In genomic region chr13:98190889-98191444, GRCh38 we compare ENCODE assay signal across 1 cellular context.
A peak's percentile ranks its signal among the peaks of the same experiment; 100 is the strongest.
TF ChIP-seq lines count a peak whose summit lies in the region.

No MANE protein-coding gene starts in this region.

TF ChIP-seq in HepG2, 621 proteins besides CTCF, POLR2A, EP300 and RAD21 (continues in another document):
- 0 out of 2 replicates have a peak, but pooled peaks have one; percentile 37 for TF ChIP-seq ZNF543 (CRISPR knock-in tag; IDR thresholded peaks at IDR 0.05)
- TF ChIP-seq, protein P1, sequence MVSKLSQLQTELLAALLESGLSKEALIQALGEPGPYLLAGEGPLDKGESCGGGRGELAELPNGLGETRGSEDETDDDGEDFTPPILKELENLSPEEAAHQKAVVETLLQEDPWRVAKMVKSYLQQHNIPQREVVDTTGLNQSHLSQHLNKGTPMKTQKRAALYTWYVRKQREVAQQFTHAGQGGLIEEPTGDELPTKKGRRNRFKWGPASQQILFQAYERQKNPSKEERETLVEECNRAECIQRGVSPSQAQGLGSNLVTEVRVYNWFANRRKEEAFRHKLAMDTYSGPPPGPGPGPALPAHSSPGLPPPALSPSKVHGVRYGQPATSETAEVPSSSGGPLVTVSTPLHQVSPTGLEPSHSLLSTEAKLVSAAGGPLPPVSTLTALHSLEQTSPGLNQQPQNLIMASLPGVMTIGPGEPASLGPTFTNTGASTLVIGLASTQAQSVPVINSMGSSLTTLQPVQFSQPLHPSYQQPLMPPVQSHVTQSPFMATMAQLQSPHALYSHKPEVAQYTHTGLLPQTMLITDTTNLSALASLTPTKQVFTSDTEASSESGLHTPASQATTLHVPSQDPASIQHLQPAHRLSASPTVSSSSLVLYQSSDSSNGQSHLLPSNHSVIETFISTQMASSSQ (IDR thresholded peaks at IDR 0.05; ENCODE audit: low read depth), result no peak
- TF ChIP-seq, protein P1 (CRISPR knock-in tag; IDR thresholded peaks at IDR 0.05; ENCODE audit: borderline replicate concordance), result 0 out of 2 replicates have a peak, but pooled peaks have one; percentile 43
- TF ChIP-seq, protein P2, sequence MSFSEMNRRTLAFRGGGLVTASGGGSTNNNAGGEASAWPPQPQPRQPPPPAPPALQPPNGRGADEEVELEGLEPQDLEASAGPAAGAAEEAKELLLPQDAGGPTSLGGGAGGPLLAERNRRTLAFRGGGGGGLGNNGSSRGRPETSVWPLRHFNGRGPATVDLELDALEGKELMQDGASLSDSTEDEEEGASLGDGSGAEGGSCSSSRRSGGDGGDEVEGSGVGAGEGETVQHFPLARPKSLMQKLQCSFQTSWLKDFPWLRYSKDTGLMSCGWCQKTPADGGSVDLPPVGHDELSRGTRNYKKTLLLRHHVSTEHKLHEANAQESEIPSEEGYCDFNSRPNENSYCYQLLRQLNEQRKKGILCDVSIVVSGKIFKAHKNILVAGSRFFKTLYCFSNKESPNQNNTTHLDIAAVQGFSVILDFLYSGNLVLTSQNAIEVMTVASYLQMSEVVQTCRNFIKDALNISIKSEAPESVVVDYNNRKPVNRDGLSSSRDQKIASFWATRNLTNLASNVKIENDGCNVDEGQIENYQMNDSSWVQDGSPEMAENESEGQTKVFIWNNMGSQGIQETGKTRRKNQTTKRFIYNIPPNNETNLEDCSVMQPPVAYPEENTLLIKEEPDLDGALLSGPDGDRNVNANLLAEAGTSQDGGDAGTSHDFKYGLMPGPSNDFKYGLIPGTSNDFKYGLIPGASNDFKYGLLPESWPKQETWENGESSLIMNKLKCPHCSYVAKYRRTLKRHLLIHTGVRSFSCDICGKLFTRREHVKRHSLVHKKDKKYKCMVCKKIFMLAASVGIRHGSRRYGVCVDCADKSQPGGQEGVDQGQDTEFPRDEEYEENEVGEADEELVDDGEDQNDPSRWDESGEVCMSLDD (CRISPR knock-in tag; IDR thresholded peaks at IDR 0.05; ENCODE audit: borderline replicate concordance), result no peak
- no peak for TF ChIP-seq PHF8 (CRISPR knock-in tag; IDR thresholded peaks at IDR 0.05)
- no peak for TF ChIP-seq CEBPB (IDR thresholded peaks at IDR 0.05; ENCODE audit: borderline replicate concordance, low read depth, low read length)
- TF ChIP-seq KIAA2018 (CRISPR knock-in tag; IDR thresholded peaks at IDR 0.05; ENCODE audit: borderline replicate concordance), result no peak
- TF ChIP-seq, protein P3, sequence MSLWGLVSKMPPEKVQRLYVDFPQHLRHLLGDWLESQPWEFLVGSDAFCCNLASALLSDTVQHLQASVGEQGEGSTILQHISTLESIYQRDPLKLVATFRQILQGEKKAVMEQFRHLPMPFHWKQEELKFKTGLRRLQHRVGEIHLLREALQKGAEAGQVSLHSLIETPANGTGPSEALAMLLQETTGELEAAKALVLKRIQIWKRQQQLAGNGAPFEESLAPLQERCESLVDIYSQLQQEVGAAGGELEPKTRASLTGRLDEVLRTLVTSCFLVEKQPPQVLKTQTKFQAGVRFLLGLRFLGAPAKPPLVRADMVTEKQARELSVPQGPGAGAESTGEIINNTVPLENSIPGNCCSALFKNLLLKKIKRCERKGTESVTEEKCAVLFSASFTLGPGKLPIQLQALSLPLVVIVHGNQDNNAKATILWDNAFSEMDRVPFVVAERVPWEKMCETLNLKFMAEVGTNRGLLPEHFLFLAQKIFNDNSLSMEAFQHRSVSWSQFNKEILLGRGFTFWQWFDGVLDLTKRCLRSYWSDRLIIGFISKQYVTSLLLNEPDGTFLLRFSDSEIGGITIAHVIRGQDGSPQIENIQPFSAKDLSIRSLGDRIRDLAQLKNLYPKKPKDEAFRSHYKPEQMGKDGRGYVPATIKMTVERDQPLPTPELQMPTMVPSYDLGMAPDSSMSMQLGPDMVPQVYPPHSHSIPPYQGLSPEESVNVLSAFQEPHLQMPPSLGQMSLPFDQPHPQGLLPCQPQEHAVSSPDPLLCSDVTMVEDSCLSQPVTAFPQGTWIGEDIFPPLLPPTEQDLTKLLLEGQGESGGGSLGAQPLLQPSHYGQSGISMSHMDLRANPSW (CRISPR knock-in tag; IDR thresholded peaks at IDR 0.05; ENCODE audit: borderline replicate concordance), result no peak
- TF ChIP-seq TEAD3 (CRISPR knock-in tag; optimal IDR thresholded peaks at IDR 0.05; ENCODE audit: borderline replicate concordance), result no peak
- no peak; the same call in 1 of the 2 replicates for TF ChIP-seq MEF2D (CRISPR knock-in tag; IDR thresholded peaks at IDR 0.05)
- TF ChIP-seq MXD1 (CRISPR knock-in tag; IDR thresholded peaks at IDR 0.05), result no peak
- TF ChIP-seq ZKSCAN8 (CRISPR knock-in tag; IDR thresholded peaks at IDR 0.05; ENCODE audit: borderline replicate concordance), result no peak
- TF ChIP-seq RCOR2 (CRISPR knock-in tag; IDR thresholded peaks at IDR 0.05), result 0 out of 2 replicates have a peak, but pooled peaks have one; percentile 20
- 0 out of 2 replicates have a peak, but pooled peaks have one; percentile 10 for TF ChIP-seq RXRA (CRISPR knock-in tag; IDR thresholded peaks at IDR 0.05)
- peak; percentile 71; the same call in 1 of the 2 replicates for TF ChIP-seq BCL6 (CRISPR knock-in tag; IDR thresholded peaks at IDR 0.05)
- TF ChIP-seq, protein P4, sequence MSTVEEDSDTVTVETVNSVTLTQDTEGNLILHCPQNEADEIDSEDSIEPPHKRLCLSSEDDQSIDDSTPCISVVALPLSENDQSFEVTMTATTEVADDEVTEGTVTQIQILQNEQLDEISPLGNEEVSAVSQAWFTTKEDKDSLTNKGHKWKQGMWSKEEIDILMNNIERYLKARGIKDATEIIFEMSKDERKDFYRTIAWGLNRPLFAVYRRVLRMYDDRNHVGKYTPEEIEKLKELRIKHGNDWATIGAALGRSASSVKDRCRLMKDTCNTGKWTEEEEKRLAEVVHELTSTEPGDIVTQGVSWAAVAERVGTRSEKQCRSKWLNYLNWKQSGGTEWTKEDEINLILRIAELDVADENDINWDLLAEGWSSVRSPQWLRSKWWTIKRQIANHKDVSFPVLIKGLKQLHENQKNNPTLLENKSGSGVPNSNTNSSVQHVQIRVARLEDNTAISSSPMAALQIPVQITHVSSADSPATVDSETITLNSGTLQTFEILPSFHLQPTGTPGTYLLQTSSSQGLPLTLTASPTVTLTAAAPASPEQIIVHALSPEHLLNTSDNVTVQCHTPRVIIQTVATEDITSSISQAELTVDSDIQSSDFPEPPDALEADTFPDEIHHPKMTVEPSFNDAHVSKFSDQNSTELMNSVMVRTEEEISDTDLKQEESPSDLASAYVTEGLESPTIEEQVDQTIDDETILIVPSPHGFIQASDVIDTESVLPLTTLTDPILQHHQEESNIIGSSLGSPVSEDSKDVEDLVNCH (CRISPR knock-in tag; IDR thresholded peaks at IDR 0.05), result no peak
- peak; percentile 64 for TF ChIP-seq PAXIP1 (CRISPR knock-in tag; conservative IDR thresholded peaks at IDR 0.05)
- 0 out of 2 replicates have a peak, but pooled peaks have one; percentile 22 for TF ChIP-seq PHF21A (CRISPR knock-in tag; IDR thresholded peaks at IDR 0.05)
- TF ChIP-seq JARID2 (CRISPR knock-in tag; IDR thresholded peaks at IDR 0.05; ENCODE audit: insufficient replicate concordance), result no peak
- no peak for TF ChIP-seq ZNF558 (CRISPR knock-in tag; IDR thresholded peaks at IDR 0.05; ENCODE audit: borderline replicate concordance)
- TF ChIP-seq ZBTB8A (CRISPR knock-in tag; IDR thresholded peaks at IDR 0.05; ENCODE audit: borderline replicate concordance, low read depth), result no peak
- TF ChIP-seq, protein P5, sequence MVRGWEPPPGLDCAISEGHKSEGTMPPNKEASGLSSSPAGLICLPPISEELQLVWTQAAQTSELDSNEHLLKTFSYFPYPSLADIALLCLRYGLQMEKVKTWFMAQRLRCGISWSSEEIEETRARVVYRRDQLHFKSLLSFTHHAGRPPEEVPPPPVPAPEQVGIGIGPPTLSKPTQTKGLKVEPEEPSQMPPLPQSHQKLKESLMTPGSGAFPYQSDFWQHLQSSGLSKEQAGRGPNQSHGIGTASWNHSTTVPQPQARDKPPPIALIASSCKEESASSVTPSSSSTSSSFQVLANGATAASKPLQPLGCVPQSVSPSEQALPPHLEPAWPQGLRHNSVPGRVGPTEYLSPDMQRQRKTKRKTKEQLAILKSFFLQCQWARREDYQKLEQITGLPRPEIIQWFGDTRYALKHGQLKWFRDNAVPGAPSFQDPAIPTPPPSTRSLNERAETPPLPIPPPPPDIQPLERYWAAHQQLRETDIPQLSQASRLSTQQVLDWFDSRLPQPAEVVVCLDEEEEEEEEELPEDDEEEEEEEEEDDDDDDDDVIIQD (CRISPR knock-in tag; IDR thresholded peaks at IDR 0.05; ENCODE audit: low read depth), result peak; percentile 45; the same call in 1 of the 2 replicates
